In the genomic region with DNA sequence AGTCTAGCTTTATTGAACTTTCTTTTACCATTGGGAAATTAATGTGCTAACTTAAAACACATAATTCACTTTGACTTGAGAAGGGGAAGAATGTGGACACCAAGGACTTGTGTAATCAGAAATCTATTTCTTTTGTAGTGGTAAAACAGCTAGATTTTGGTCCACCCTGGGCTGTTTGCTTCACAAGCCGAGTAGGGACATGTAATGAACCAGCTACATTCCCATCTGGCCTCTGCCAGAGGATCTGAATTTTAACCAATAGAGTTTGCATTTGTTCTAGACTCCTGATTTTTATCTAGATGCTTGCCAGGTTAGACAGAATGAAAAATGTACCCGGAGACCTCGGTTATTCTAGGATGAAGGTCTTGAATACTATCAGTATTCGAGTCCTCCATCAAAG, we compare ENCODE assay signal across 17 cellular contexts. TPM values are rescaled to one million over a fixed set of nuclear protein-coding genes. Genes with fewer than 3 reads are reported as not detected.
DNase-seq lines count a peak whose midpoint lies in the region; ATAC-seq and TF ChIP-seq lines count a peak whose summit lies in the region.
"Had no signal": no experiment of that assay in that cellular context is flagged by ENCODE, and none has a peak within 500 bp of the region (broad histone marks: within the 10 kb centered on the region; RNA-seq: fewer than 3 reads in every experiment).

No MANE protein-coding gene starts in this region.

- H3K36me3 ChIP-seq in HUES64 (ENCODE audit: insufficient read depth, low read length): no peaks in the 10 kb centered on the region
- H3K36me3 ChIP-seq in colonic mucosa: no peaks in the 10 kb centered on the region
- no peaks in the 10 kb centered on the region for H3K36me3 ChIP-seq in left lung
- H3K36me3 ChIP-seq: SJCRH30 had no signal

- TF ChIP-seq CTCF in colonic mucosa (IDR thresholded peaks at IDR 0.05) (no peak), left lung (IDR thresholded peaks at IDR 0.05) (no peak)

- 89% methylated on average over 4 of the region's 4 CpGs for WGBS in HUES64

- H3K4me3 ChIP-seq in HUES64 (ENCODE audit: low read length) (0 out of 2 replicates have a peak overlapping the region, but pooled peaks have one; percentile 81), colonic mucosa (no peak overlapping the region), left lung (peak overlapping the region; percentile 44 to 48)
- H3K4me3 ChIP-seq: SJCRH30 had no signal

- H3K9me3 ChIP-seq in HUES64 (ENCODE audit: insufficient read depth, low read depth, low read length) (no peaks in the 10 kb centered on the region), colonic mucosa (no peaks in the 10 kb centered on the region), left lung (no peaks in the 10 kb centered on the region)
- H3K9me3 ChIP-seq: SJCRH30 had no signal

- H3K4me1 ChIP-seq in HUES64 (ENCODE audit: insufficient read depth, low read length) (0 out of 2 replicates have a peak, but pooled peaks cover 6% of the 10 kb centered on the region), colonic mucosa (no peaks in the 10 kb centered on the region), left lung (peaks cover 0 to 18% of the 10 kb centered on the region in 2 donors)
- H3K4me1 ChIP-seq: SJCRH30 had no signal

- no peak for ATAC-seq in left lung
- no peak for ATAC-seq in HG02973 (IDR thresholded peaks at IDR 0.05; ENCODE audit: unreplicated experiment)
- ATAC-seq in HG03175 (IDR thresholded peaks at IDR 0.05; ENCODE audit: unreplicated experiment): no peak
- ATAC-seq: activated CD4-positive, CD25-positive, alpha-beta regulatory T cell treated with anti-CD3 and anti-CD28 coated beads, Interleukin-2, amount 50 U/mL, for 24 hours; activated CD8-positive, alpha-beta memory T cell treated with anti-CD3 and anti-CD28 coated beads, Interleukin-2, amount 10 ng/mL, durations not matched to agents 7 days and 5 days had no signal

- intact Hi-C loops in colonic mucosa (cut with DNase I): no loop called here
- intact Hi-C loops in left lung (cut with DNase I): no loop called here

- H3K27ac ChIP-seq in HUES64 (ENCODE audit: low read depth, low read length) (no peak overlapping the region), colonic mucosa (peak overlapping the region; percentile 18), left lung (no peak overlapping the region)
- H3K27ac ChIP-seq: SJCRH30 had no signal

- peaks cover 33% of the 10 kb centered on the region for H3K27me3 ChIP-seq in HUES64 (ENCODE audit: insufficient read depth, low read length)
- no peaks in the 10 kb centered on the region for H3K27me3 ChIP-seq in colonic mucosa
- H3K27me3 ChIP-seq in left lung: peaks cover 18 to 41% of the 10 kb centered on the region in 2 donors
- H3K27me3 ChIP-seq: SJCRH30 had no signal

- H3K9ac ChIP-seq in HUES64 (ENCODE audit: low read depth, low read length) (no peak overlapping the region), colonic mucosa (ENCODE audit: low read depth in 2 of 2, low read length in 2 of 2) (peak overlapping the region in 1 of 2 donors; percentile 64)

- DNase-seq in colonic mucosa (no peak), left lung (no peak), superior temporal gyrus (ENCODE audit: extremely low spot score) (peak; percentile 44), NCI-H2107 (lab: John Stamatoyannopoulos, UW) (no peak)
- DNase-seq: activated CD8-positive, alpha-beta memory T cell treated with anti-CD3 and anti-CD28 coated beads, Interleukin-2, amount 10 ng/mL, durations not matched to agents 7 days and 5 days; GF-D8; mesenchymal stem cell; NCI-H2029; NCI-H524 treated with DMSO at 0.1 percent for 48 hours; SJCRH30; stimulated activated CD4-positive, alpha-beta T cell treated with anti-CD3 and anti-CD28 coated beads, Interleukin-1b, Interleukin-23, amount 100 ng/mL, for 48 hours had no signal

RNA-seq across cellular contexts. Expression of a gene that starts 1.9 kb away (rescaled TPM):
- 0.95 TPM for polyA plus RNA-seq in HUES64 (2013, experiment 1 of 2)
- 1.5 TPM for polyA plus RNA-seq in HUES64 (2013, experiment 2 of 2)
- total RNA-seq in colonic mucosa (10 to 100 TPM in 1 of 2 donors, 1 to 10 TPM in 1; 9.8 to 12.1 TPM), left lung (1 to 10 TPM; 4.0 to 5.7 TPM)
- total RNA-seq: activated CD8-positive, alpha-beta memory T cell treated with anti-CD3 and anti-CD28 coated beads, Interleukin-2, amount 10 ng/mL, durations not matched to agents 7 days and 5 days; endothelial cell of umbilical vein; OCI-LY7 had no signal
- polyA plus RNA-seq: endothelial cell of umbilical vein had no signal
